ENCODE assay signal across 2 cellular contexts in the genomic region with DNA sequence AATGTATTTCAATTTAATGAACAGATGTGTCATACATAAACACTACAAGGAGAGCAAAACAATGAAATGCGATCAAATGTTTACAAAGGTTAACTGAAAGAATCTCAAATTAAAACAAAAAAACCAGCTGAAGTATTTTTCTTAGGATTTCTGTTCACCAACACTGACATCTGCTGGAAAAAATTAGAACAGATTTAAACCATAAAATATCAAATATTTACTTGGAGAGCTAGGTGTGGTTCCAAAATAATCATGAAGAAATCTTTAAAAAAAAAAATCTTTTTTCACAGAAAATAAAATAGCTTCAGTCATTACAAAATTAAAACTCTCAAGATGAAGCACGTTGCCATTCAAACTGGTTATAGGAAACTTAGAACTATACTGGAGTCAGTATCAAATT.
TF ChIP-seq lines count a peak whose summit lies in the region.

No MANE protein-coding gene starts in this region.

TF ChIP-seq in K562, 482 proteins besides CTCF, POLR2A, EP300 and RAD21 (continued from another document):
- TF ChIP-seq, protein P1, sequence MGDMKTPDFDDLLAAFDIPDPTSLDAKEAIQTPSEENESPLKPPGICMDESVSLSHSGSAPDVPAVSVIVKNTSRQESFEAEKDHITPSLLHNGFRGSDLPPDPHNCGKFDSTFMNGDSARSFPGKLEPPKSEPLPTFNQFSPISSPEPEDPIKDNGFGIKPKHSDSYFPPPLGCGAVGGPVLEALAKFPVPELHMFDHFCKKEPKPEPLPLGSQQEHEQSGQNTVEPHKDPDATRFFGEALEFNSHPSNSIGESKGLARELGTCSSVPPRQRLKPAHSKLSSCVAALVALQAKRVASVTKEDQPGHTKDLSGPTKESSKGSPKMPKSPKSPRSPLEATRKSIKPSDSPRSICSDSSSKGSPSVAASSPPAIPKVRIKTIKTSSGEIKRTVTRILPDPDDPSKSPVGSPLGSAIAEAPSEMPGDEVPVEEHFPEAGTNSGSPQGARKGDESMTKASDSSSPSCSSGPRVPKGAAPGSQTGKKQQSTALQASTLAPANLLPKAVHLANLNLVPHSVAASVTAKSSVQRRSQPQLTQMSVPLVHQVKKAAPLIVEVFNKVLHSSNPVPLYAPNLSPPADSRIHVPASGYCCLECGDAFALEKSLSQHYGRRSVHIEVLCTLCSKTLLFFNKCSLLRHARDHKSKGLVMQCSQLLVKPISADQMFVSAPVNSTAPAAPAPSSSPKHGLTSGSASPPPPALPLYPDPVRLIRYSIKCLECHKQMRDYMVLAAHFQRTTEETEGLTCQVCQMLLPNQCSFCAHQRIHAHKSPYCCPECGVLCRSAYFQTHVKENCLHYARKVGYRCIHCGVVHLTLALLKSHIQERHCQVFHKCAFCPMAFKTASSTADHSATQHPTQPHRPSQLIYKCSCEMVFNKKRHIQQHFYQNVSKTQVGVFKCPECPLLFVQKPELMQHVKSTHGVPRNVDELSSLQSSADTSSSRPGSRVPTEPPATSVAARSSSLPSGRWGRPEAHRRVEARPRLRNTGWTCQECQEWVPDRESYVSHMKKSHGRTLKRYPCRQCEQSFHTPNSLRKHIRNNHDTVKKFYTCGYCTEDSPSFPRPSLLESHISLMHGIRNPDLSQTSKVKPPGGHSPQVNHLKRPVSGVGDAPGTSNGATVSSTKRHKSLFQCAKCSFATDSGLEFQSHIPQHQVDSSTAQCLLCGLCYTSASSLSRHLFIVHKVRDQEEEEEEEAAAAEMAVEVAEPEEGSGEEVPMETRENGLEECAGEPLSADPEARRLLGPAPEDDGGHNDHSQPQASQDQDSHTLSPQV (IDR thresholded peaks at IDR 0.05), result no peak
- peak; percentile 54; the same call in 1 of the 2 replicates for TF ChIP-seq POLR2H (tag; IDR thresholded peaks at IDR 0.05; ENCODE audit: low read depth)
- TF ChIP-seq, protein P2, sequence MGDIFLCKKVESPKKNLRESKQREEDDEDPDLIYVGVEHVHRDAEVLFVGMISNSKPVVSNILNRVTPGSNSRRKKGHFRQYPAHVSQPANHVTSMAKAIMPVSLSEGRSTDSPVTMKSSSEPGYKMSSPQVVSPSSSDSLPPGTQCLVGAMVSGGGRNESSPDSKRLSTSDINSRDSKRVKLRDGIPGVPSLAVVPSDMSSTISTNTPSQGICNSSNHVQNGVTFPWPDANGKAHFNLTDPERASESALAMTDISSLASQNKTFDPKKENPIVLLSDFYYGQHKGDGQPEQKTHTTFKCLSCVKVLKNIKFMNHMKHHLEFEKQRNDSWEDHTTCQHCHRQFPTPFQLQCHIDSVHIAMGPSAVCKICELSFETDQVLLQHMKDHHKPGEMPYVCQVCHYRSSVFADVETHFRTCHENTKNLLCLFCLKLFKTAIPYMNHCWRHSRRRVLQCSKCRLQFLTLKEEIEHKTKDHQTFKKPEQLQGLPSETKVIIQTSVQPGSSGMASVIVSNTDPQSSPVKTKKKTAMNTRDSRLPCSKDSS (IDR thresholded peaks at IDR 0.05; ENCODE audit: low read depth, partially characterized antibody), result no peak
- TF ChIP-seq GTF2A2 (tag; IDR thresholded peaks at IDR 0.05), result no peak
- TF ChIP-seq RBM25 (IDR thresholded peaks at IDR 0.05; ENCODE audit: low read depth, low read length, severe bottlenecking), result no peak

TF ChIP-seq in WTC11, 78 proteins besides CTCF, POLR2A, EP300 and RAD21 (continued from another document):
- TF ChIP-seq, protein P3, sequence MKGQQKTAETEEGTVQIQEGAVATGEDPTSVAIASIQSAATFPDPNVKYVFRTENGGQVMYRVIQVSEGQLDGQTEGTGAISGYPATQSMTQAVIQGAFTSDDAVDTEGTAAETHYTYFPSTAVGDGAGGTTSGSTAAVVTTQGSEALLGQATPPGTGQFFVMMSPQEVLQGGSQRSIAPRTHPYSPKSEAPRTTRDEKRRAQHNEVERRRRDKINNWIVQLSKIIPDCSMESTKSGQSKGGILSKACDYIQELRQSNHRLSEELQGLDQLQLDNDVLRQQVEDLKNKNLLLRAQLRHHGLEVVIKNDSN (CRISPR knock-in tag; IDR thresholded peaks at IDR 0.05), result no peak
- TF ChIP-seq, protein P4, sequence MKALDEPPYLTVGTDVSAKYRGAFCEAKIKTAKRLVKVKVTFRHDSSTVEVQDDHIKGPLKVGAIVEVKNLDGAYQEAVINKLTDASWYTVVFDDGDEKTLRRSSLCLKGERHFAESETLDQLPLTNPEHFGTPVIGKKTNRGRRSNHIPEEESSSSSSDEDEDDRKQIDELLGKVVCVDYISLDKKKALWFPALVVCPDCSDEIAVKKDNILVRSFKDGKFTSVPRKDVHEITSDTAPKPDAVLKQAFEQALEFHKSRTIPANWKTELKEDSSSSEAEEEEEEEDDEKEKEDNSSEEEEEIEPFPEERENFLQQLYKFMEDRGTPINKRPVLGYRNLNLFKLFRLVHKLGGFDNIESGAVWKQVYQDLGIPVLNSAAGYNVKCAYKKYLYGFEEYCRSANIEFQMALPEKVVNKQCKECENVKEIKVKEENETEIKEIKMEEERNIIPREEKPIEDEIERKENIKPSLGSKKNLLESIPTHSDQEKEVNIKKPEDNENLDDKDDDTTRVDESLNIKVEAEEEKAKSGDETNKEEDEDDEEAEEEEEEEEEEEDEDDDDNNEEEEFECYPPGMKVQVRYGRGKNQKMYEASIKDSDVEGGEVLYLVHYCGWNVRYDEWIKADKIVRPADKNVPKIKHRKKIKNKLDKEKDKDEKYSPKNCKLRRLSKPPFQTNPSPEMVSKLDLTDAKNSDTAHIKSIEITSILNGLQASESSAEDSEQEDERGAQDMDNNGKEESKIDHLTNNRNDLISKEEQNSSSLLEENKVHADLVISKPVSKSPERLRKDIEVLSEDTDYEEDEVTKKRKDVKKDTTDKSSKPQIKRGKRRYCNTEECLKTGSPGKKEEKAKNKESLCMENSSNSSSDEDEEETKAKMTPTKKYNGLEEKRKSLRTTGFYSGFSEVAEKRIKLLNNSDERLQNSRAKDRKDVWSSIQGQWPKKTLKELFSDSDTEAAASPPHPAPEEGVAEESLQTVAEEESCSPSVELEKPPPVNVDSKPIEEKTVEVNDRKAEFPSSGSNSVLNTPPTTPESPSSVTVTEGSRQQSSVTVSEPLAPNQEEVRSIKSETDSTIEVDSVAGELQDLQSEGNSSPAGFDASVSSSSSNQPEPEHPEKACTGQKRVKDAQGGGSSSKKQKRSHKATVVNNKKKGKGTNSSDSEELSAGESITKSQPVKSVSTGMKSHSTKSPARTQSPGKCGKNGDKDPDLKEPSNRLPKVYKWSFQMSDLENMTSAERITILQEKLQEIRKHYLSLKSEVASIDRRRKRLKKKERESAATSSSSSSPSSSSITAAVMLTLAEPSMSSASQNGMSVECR (CRISPR knock-in tag; IDR thresholded peaks at IDR 0.05; ENCODE audit: borderline replicate concordance), result no peak
- TF ChIP-seq MXD4 (CRISPR knock-in tag; IDR thresholded peaks at IDR 0.05; ENCODE audit: borderline replicate concordance) (no peak), ZNF317 (CRISPR knock-in tag; IDR thresholded peaks at IDR 0.05; ENCODE audit: borderline replicate concordance, low read depth) (no peak), PRRX2 (CRISPR knock-in tag; IDR thresholded peaks at IDR 0.05) (no peak), TEAD1 (CRISPR knock-in tag; IDR thresholded peaks at IDR 0.05) (no peak), ESRRA (CRISPR knock-in tag; IDR thresholded peaks at IDR 0.05; ENCODE audit: borderline replicate concordance) (no peak), ZNF671 (CRISPR knock-in tag; IDR thresholded peaks at IDR 0.05) (no peak)
- TF ChIP-seq, protein P5, sequence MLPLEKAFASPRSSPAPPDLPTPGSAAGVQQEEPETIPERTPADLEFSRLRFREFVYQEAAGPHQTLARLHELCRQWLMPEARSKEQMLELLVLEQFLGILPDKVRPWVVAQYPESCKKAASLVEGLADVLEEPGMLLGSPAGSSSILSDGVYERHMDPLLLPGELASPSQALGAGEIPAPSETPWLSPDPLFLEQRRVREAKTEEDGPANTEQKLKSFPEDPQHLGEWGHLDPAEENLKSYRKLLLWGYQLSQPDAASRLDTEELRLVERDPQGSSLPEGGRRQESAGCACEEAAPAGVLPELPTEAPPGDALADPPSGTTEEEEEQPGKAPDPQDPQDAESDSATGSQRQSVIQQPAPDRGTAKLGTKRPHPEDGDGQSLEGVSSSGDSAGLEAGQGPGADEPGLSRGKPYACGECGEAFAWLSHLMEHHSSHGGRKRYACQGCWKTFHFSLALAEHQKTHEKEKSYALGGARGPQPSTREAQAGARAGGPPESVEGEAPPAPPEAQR (CRISPR knock-in tag; IDR thresholded peaks at IDR 0.05), result no peak
- TF ChIP-seq, protein P6, sequence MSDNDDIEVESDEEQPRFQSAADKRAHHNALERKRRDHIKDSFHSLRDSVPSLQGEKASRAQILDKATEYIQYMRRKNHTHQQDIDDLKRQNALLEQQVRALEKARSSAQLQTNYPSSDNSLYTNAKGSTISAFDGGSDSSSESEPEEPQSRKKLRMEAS (CRISPR knock-in tag; IDR thresholded peaks at IDR 0.05), result no peak
- TF ChIP-seq, protein P7, sequence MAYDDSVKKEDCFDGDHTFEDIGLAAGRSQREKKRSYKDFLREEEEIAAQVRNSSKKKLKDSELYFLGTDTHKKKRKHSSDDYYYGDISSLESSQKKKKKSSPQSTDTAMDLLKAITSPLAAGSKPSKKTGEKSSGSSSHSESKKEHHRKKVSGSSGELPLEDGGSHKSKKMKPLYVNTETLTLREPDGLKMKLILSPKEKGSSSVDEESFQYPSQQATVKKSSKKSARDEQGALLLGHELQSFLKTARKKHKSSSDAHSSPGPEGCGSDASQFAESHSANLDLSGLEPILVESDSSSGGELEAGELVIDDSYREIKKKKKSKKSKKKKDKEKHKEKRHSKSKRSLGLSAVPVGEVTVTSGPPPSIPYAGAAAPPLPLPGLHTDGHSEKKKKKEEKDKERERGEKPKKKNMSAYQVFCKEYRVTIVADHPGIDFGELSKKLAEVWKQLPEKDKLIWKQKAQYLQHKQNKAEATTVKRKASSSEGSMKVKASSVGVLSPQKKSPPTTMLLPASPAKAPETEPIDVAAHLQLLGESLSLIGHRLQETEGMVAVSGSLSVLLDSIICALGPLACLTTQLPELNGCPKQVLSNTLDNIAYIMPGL (CRISPR knock-in tag; IDR thresholded peaks at IDR 0.05), result no peak
- TF ChIP-seq, protein P8, sequence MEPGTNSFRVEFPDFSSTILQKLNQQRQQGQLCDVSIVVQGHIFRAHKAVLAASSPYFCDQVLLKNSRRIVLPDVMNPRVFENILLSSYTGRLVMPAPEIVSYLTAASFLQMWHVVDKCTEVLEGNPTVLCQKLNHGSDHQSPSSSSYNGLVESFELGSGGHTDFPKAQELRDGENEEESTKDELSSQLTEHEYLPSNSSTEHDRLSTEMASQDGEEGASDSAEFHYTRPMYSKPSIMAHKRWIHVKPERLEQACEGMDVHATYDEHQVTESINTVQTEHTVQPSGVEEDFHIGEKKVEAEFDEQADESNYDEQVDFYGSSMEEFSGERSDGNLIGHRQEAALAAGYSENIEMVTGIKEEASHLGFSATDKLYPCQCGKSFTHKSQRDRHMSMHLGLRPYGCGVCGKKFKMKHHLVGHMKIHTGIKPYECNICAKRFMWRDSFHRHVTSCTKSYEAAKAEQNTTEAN (CRISPR knock-in tag; IDR thresholded peaks at IDR 0.05), result no peak
- TF ChIP-seq, protein P9, sequence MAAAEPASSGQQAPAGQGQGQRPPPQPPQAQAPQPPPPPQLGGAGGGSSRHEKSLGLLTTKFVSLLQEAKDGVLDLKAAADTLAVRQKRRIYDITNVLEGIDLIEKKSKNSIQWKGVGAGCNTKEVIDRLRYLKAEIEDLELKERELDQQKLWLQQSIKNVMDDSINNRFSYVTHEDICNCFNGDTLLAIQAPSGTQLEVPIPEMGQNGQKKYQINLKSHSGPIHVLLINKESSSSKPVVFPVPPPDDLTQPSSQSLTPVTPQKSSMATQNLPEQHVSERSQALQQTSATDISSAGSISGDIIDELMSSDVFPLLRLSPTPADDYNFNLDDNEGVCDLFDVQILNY (CRISPR knock-in tag; IDR thresholded peaks at IDR 0.05), result no peak
- TF ChIP-seq, protein P10, sequence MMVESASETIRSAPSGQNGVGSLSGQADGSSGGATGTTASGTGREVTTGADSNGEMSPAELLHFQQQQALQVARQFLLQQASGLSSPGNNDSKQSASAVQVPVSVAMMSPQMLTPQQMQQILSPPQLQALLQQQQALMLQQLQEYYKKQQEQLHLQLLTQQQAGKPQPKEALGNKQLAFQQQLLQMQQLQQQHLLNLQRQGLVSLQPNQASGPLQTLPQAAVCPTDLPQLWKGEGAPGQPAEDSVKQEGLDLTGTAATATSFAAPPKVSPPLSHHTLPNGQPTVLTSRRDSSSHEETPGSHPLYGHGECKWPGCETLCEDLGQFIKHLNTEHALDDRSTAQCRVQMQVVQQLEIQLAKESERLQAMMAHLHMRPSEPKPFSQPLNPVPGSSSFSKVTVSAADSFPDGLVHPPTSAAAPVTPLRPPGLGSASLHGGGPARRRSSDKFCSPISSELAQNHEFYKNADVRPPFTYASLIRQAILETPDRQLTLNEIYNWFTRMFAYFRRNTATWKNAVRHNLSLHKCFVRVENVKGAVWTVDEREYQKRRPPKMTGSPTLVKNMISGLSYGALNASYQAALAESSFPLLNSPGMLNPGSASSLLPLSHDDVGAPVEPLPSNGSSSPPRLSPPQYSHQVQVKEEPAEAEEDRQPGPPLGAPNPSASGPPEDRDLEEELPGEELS (CRISPR knock-in tag; IDR thresholded peaks at IDR 0.05), result no peak
